ENCODE assay signal across 19 cellular contexts in genomic region chr14:106809615-106810014, GRCh38.
"Had no signal": no experiment of that assay in that cellular context is flagged by ENCODE, and none has a peak within 500 bp of the region (broad histone marks: within the 10 kb centered on the region; RNA-seq: fewer than 3 reads in every experiment).

No MANE protein-coding gene starts in this region.

- H3K9me3 ChIP-seq: heart right ventricle, psoas muscle, thoracic aorta had no signal

- H3K4me1 ChIP-seq: heart right ventricle, parathyroid adenoma, psoas muscle had no signal

- H3K27ac ChIP-seq: heart right ventricle, parathyroid adenoma, psoas muscle, thoracic aorta, VCaP had no signal

- H3K79me2 ChIP-seq: parathyroid adenoma had no signal

- H3K36me3 ChIP-seq: heart right ventricle, thoracic aorta had no signal

- H3K4me3 ChIP-seq: heart right ventricle, psoas muscle, smooth muscle cell, thoracic aorta had no signal

- H3K27ac Mint-ChIP-seq: activated CD4-positive, alpha-beta memory T cell treated with anti-CD3 and anti-CD28 coated beads for 36 hours; activated T-cell treated with anti-CD3 and anti-CD28 coated beads, Interleukin-2, amount 50 U/mL, for 72 hours; T-helper 1 cell treated with Interleukin-12 subunit alpha and Interleukin-12 subunit beta and Interleukin-4 antibody, amounts not matched to agents 30 μg/mL and 1 μg/mL, for 36 hours had no signal

- H3K4me2 ChIP-seq: smooth muscle cell had no signal

- H3K9ac ChIP-seq: parathyroid adenoma had no signal

- H3K9me3 Mint-ChIP-seq: activated CD4-positive, alpha-beta memory T cell treated with anti-CD3 and anti-CD28 coated beads for 36 hours; activated T-cell treated with anti-CD3 and anti-CD28 coated beads, Interleukin-2, amount 50 U/mL, for 72 hours; naive thymus-derived CD4-positive, alpha-beta T cell; T-helper 1 cell treated with Interleukin-12 subunit alpha and Interleukin-12 subunit beta and Interleukin-4 antibody, amounts not matched to agents 30 μg/mL and 1 μg/mL, for 36 hours had no signal

- ATAC-seq: heart right ventricle, psoas muscle had no signal

- H3K4me3 Mint-ChIP-seq: activated CD4-positive, alpha-beta memory T cell treated with anti-CD3 and anti-CD28 coated beads for 36 hours; activated T-cell treated with anti-CD3 and anti-CD28 coated beads, Interleukin-2, amount 50 U/mL, for 72 hours; T-helper 1 cell treated with Interleukin-12 subunit alpha and Interleukin-12 subunit beta and Interleukin-4 antibody, amounts not matched to agents 30 μg/mL and 1 μg/mL, for 36 hours had no signal

- H2AFZ ChIP-seq: parathyroid adenoma had no signal

- H3K27me3 Mint-ChIP-seq: activated CD4-positive, alpha-beta memory T cell treated with anti-CD3 and anti-CD28 coated beads for 36 hours had no signal

- H3K36me3 Mint-ChIP-seq: activated CD4-positive, alpha-beta memory T cell treated with anti-CD3 and anti-CD28 coated beads for 36 hours; naive thymus-derived CD4-positive, alpha-beta T cell had no signal

- DNase-seq: amniotic stem cell; central memory CD4-positive, alpha-beta T cell; foreskin fibroblast; heart right ventricle; midbrain; naive thymus-derived CD4-positive, alpha-beta T cell; nucleus accumbens; psoas muscle; stimulated activated CD4-positive, alpha-beta T cell treated with anti-CD3 and anti-CD28 coated beads, Interleukin-15, amount 100 ng/mL, for 24 hours; stimulated activated naive CD4-positive, alpha-beta T cell treated with Interleukin-2 at 50 U/mL for 16 hours; T-helper 9 cell; trophoblast cell had no signal
